1 cellular context compared by ENCODE assay signal in the genomic region with DNA sequence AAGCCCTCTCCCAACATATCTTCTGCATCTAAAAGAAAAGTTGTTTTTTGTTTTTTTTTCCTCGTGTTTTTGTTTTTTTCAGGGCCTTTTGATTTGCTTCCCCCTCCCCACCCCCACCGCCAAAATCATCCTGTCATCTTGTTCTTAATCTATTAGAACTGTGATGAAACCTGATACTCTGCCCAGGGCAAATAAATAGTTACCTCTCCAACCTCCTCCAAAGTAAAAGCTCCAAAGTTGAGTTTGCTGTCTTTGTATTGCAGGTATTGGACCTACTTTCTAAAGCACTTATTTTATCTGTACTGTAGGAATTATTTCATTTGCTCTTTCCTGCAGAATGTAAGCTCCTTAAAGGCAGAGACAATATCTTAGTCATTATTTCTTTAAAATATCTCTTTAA.
TF ChIP-seq lines count a peak whose summit lies in the region.

No MANE protein-coding gene starts in this region.

TF ChIP-seq in WTC11, 78 proteins besides CTCF, POLR2A, EP300 and RAD21 (continued from another document):
- TF ChIP-seq, protein P1, sequence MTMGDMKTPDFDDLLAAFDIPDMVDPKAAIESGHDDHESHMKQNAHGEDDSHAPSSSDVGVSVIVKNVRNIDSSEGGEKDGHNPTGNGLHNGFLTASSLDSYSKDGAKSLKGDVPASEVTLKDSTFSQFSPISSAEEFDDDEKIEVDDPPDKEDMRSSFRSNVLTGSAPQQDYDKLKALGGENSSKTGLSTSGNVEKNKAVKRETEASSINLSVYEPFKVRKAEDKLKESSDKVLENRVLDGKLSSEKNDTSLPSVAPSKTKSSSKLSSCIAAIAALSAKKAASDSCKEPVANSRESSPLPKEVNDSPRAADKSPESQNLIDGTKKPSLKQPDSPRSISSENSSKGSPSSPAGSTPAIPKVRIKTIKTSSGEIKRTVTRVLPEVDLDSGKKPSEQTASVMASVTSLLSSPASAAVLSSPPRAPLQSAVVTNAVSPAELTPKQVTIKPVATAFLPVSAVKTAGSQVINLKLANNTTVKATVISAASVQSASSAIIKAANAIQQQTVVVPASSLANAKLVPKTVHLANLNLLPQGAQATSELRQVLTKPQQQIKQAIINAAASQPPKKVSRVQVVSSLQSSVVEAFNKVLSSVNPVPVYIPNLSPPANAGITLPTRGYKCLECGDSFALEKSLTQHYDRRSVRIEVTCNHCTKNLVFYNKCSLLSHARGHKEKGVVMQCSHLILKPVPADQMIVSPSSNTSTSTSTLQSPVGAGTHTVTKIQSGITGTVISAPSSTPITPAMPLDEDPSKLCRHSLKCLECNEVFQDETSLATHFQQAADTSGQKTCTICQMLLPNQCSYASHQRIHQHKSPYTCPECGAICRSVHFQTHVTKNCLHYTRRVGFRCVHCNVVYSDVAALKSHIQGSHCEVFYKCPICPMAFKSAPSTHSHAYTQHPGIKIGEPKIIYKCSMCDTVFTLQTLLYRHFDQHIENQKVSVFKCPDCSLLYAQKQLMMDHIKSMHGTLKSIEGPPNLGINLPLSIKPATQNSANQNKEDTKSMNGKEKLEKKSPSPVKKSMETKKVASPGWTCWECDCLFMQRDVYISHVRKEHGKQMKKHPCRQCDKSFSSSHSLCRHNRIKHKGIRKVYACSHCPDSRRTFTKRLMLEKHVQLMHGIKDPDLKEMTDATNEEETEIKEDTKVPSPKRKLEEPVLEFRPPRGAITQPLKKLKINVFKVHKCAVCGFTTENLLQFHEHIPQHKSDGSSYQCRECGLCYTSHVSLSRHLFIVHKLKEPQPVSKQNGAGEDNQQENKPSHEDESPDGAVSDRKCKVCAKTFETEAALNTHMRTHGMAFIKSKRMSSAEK (CRISPR knock-in tag; IDR thresholded peaks at IDR 0.05; ENCODE audit: borderline replicate concordance) = no peak
- TF ChIP-seq, protein P2, sequence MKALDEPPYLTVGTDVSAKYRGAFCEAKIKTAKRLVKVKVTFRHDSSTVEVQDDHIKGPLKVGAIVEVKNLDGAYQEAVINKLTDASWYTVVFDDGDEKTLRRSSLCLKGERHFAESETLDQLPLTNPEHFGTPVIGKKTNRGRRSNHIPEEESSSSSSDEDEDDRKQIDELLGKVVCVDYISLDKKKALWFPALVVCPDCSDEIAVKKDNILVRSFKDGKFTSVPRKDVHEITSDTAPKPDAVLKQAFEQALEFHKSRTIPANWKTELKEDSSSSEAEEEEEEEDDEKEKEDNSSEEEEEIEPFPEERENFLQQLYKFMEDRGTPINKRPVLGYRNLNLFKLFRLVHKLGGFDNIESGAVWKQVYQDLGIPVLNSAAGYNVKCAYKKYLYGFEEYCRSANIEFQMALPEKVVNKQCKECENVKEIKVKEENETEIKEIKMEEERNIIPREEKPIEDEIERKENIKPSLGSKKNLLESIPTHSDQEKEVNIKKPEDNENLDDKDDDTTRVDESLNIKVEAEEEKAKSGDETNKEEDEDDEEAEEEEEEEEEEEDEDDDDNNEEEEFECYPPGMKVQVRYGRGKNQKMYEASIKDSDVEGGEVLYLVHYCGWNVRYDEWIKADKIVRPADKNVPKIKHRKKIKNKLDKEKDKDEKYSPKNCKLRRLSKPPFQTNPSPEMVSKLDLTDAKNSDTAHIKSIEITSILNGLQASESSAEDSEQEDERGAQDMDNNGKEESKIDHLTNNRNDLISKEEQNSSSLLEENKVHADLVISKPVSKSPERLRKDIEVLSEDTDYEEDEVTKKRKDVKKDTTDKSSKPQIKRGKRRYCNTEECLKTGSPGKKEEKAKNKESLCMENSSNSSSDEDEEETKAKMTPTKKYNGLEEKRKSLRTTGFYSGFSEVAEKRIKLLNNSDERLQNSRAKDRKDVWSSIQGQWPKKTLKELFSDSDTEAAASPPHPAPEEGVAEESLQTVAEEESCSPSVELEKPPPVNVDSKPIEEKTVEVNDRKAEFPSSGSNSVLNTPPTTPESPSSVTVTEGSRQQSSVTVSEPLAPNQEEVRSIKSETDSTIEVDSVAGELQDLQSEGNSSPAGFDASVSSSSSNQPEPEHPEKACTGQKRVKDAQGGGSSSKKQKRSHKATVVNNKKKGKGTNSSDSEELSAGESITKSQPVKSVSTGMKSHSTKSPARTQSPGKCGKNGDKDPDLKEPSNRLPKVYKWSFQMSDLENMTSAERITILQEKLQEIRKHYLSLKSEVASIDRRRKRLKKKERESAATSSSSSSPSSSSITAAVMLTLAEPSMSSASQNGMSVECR (CRISPR knock-in tag; IDR thresholded peaks at IDR 0.05; ENCODE audit: borderline replicate concordance) = no peak
- TF ChIP-seq, protein P3, sequence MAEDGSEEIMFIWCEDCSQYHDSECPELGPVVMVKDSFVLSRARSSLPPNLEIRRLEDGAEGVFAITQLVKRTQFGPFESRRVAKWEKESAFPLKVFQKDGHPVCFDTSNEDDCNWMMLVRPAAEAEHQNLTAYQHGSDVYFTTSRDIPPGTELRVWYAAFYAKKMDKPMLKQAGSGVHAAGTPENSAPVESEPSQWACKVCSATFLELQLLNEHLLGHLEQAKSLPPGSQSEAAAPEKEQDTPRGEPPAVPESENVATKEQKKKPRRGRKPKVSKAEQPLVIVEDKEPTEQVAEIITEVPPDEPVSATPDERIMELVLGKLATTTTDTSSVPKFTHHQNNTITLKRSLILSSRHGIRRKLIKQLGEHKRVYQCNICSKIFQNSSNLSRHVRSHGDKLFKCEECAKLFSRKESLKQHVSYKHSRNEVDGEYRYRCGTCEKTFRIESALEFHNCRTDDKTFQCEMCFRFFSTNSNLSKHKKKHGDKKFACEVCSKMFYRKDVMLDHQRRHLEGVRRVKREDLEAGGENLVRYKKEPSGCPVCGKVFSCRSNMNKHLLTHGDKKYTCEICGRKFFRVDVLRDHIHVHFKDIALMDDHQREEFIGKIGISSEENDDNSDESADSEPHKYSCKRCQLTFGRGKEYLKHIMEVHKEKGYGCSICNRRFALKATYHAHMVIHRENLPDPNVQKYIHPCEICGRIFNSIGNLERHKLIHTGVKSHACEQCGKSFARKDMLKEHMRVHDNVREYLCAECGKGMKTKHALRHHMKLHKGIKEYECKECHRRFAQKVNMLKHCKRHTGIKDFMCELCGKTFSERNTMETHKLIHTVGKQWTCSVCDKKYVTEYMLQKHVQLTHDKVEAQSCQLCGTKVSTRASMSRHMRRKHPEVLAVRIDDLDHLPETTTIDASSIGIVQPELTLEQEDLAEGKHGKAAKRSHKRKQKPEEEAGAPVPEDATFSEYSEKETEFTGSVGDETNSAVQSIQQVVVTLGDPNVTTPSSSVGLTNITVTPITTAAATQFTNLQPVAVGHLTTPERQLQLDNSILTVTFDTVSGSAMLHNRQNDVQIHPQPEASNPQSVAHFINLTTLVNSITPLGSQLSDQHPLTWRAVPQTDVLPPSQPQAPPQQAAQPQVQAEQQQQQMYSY (CRISPR knock-in tag; IDR thresholded peaks at IDR 0.05) = no peak
- TF ChIP-seq TEAD1 (CRISPR knock-in tag; IDR thresholded peaks at IDR 0.05) (no peak), TEAD4 (CRISPR knock-in tag; IDR thresholded peaks at IDR 0.05) (no peak)
- TF ChIP-seq, protein P4, sequence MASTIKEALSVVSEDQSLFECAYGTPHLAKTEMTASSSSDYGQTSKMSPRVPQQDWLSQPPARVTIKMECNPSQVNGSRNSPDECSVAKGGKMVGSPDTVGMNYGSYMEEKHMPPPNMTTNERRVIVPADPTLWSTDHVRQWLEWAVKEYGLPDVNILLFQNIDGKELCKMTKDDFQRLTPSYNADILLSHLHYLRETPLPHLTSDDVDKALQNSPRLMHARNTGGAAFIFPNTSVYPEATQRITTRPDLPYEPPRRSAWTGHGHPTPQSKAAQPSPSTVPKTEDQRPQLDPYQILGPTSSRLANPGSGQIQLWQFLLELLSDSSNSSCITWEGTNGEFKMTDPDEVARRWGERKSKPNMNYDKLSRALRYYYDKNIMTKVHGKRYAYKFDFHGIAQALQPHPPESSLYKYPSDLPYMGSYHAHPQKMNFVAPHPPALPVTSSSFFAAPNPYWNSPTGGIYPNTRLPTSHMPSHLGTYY (CRISPR knock-in tag; IDR thresholded peaks at IDR 0.05) = no peak
